Comparison of ENCODE assay signal across 9 cellular contexts in genomic region chr1:32540589-32540988, GRCh38. TPM values are rescaled to one million over a fixed set of nuclear protein-coding genes. Genes with fewer than 3 reads are reported as not detected.
DNase-seq lines count a peak whose midpoint lies in the region; ATAC-seq, FAIRE-seq and TF ChIP-seq lines count a peak whose summit lies in the region.
"Had no signal": no experiment of that assay in that cellular context is flagged by ENCODE, and none has a peak within 500 bp of the region (broad histone marks: within the 10 kb centered on the region; RNA-seq: fewer than 3 reads in every experiment).

No MANE protein-coding gene starts in this region.

- no peaks in the 10 kb centered on the region for H4K20me1 ChIP-seq in keratinocyte (ENCODE audit: control insufficient read depth, extremely low read depth, insufficient read depth, low read length)

- peaks cover 23% of the 10 kb centered on the region for H3K79me2 ChIP-seq in keratinocyte (ENCODE audit: control insufficient read depth, insufficient read depth, low read length)

- peak overlapping the region; percentile 75 for H3K9ac ChIP-seq in keratinocyte (ENCODE audit: control insufficient read depth, extremely low read depth, insufficient read depth, low read length)

- POLR2A ChIA-PET in A549 (lab: Yijun Ruan, JAX): no interaction called here

- FAIRE-seq in A549 (lab: Jason Lieb, UNC) (no peak), keratinocyte (lab: Jason Lieb, UNC) (no peak), urothelium cell line (lab: Jason Lieb, UNC) (no peak)
- FAIRE-seq: TTC549 had no signal

- peaks cover 2% of the 10 kb centered on the region for H3K9me1 ChIP-seq in keratinocyte (ENCODE audit: control insufficient read depth, extremely low read depth, insufficient read depth, low read length)

- peak overlapping the region; percentile 93 for H3K4me2 ChIP-seq in A549
- peak overlapping the region; percentile 98 for H3K4me2 ChIP-seq in keratinocyte (ENCODE audit: control insufficient read depth, extremely low read depth, insufficient read depth, low read depth, low read length)

- dilution Hi-C loops in keratinocyte (cut with MboI; ENCODE audit: extremely low pct_ligation_motif_present, low sequenced_read_pairs): no loop called here

- H3K36me3 ChIP-seq in keratinocyte (ENCODE audit: control insufficient read depth in 2 of 2, extremely low read depth in 1 of 2, insufficient read depth in 2 of 2, low read length in 2 of 2): peaks cover 0 to 4% of the 10 kb centered on the region in 2 experiments

- H3K27me3 ChIP-seq in keratinocyte (ENCODE audit: control insufficient read depth, extremely low read depth, insufficient read depth, low read length): no peaks in the 10 kb centered on the region

- peak overlapping the region; percentile 90 for H3K4me3 ChIP-seq in A549
- H3K4me3 ChIP-seq in GM12865 (ENCODE audit: low read depth, low read length): peak overlapping the region; percentile 69
- peak overlapping the region; percentile 66 for H3K4me3 ChIP-seq in WI38 (ENCODE audit: low read depth, low read length)
- H3K4me3 ChIP-seq in keratinocyte (ENCODE audit: control insufficient read depth in 2 of 3, extremely low read depth in 1 of 3, insufficient read depth in 2 of 3, low read depth in 1 of 3, low read length in 3 of 3): peak overlapping the region in 2 of 3 experiments; percentile 59 to 90

- H3K27ac ChIP-seq in A549 (peak overlapping the region; percentile 86 to 94; a peak in 5 of 6 replicates), keratinocyte (ENCODE audit: control insufficient read depth, insufficient read depth, low read length) (no peak overlapping the region)

- H2AFZ ChIP-seq in keratinocyte (ENCODE audit: control insufficient read depth, low read length): no peak overlapping the region

- TF ChIP-seq POLR2A in A549 (IDR thresholded peaks at IDR 0.05; ENCODE audit: low read length): no peak

- no peak; a peak in 2 of 6 replicates for ATAC-seq in A549

- CTCF ChIA-PET in A549 (lab: Yijun Ruan, JAX): interaction anchor here (1.4 to 2.0 kb wide), 2 partner anchors 20 to 92 kb away, joined by 4 to 6 read pairs; no protein-coding TSS in a partner anchor

- TF ChIP-seq RAD21 in A549 (conservative IDR thresholded peaks at IDR 0.05 in 1 of 2, IDR thresholded peaks at IDR 0.05 in 1 of 2): no peak

- no peak for TF ChIP-seq CTCF in A549 (IDR thresholded peaks at IDR 0.05)
- TF ChIP-seq CTCF in GM12865 (IDR thresholded peaks at IDR 0.05; ENCODE audit: insufficient read depth, low read depth, low read length, missing control alignments): no peak
- TF ChIP-seq CTCF in WI38 (IDR thresholded peaks at IDR 0.05; ENCODE audit: low read depth, low read length): no peak
- no peak for TF ChIP-seq CTCF in keratinocyte (optimal IDR thresholded peaks at IDR 0.05 in 1 of 3, IDR thresholded peaks at IDR 0.05 in 1 of 3, conservative IDR thresholded peaks at IDR 0.05 in 1 of 3; ENCODE audit: extremely low read depth in 1 of 3, insufficient read depth in 2 of 3, low read length in 3 of 3)

- H3K4me1 ChIP-seq in A549 (peaks cover 10% of the 10 kb centered on the region; the same call in 2 of the 3 replicates), keratinocyte (ENCODE audit: control insufficient read depth, extremely low read depth, insufficient read depth, low read length) (peaks cover 11% of the 10 kb centered on the region)

- DNase-seq in A549 (ENCODE audit: low read depth in 1 of 2, low spot score in 1 of 2) (peak in 1 of 2 experiments; percentile 13), GM12865 (ENCODE audit: low read depth) (no peak), keratinocyte (ENCODE audit: low read depth, low spot score) (no peak), cortex of kidney (lab: John Stamatoyannopoulos, UW) (no peak), SHP77 treated with DMSO at 0.1 percent for 48 hours (lab: John Stamatoyannopoulos, UW) (no peak), inferior parietal cortex (ENCODE audit: extremely low spot score) (no peak), urothelium cell line (ENCODE audit: low spot score) (no peak)

- H3K9me3 ChIP-seq in A549: no peaks in the 10 kb centered on the region
- no peaks in the 10 kb centered on the region for H3K9me3 ChIP-seq in keratinocyte (ENCODE audit: control insufficient read depth, low read depth, low read length)

- TF ChIP-seq EP300 in A549 (IDR thresholded peaks at IDR 0.05): no peak

- 86% methylated on average over 2 of the region's 2 CpGs for WGBS in A549 (ENCODE audit: missing lambda C conversion rate)

TF ChIP-seq in A549, 52 proteins besides CTCF, POLR2A, EP300 and RAD21:
- TF ChIP-seq ESRRA (IDR thresholded peaks at IDR 0.05; ENCODE audit: borderline replicate concordance, low read length) (no peak), PBX3 (IDR thresholded peaks at IDR 0.05) (no peak), FOSB (CRISPR knock-in tag; IDR thresholded peaks at IDR 0.05) (no peak), USF2 (IDR thresholded peaks at IDR 0.05) (no peak), RCOR1 (IDR thresholded peaks at IDR 0.05; ENCODE audit: low read depth, low read length) (no peak), RNF2 (IDR thresholded peaks at IDR 0.05; ENCODE audit: borderline replicate concordance, low read depth) (no peak), RFX5 (IDR thresholded peaks at IDR 0.05) (no peak), FOSL2 (IDR thresholded peaks at IDR 0.05) (no peak), FOSL2 (CRISPR knock-in tag; IDR thresholded peaks at IDR 0.05) (no peak), RARB (CRISPR knock-in tag; IDR thresholded peaks at IDR 0.05) (no peak), JUN (IDR thresholded peaks at IDR 0.05) (no peak), HMGXB4 (CRISPR knock-in tag; IDR thresholded peaks at IDR 0.05; ENCODE audit: borderline replicate concordance) (no peak), EHMT2 (IDR thresholded peaks at IDR 0.05; ENCODE audit: low read depth) (no peak)

RNA-seq across cellular contexts. Expression of gene ZBTB8A, which starts 1.4 kb away (rescaled TPM):
- polyA plus RNA-seq in A549 (2011; rRNA removed) (4.9 and 6.0 TPM in 2 replicates), A549 (2017; fragmentation: RNase III; extraction: RNeasy Plus Mini Kit Qiagen cat#74134 plus additional on column Dnase treatment) (2.5 to 2.7 TPM (median 2.6 TPM) in 3 replicates), keratinocyte (3.4 to 5.3 TPM (median 4.1 TPM) in 3 replicates)
- 0.75 and 1.0 TPM in 2 replicates for polyA plus RNA-seq in A549 (2012; cell fraction: cytosol; rRNA removed)
- 0.68 and 1.2 TPM in 2 replicates for polyA plus RNA-seq in A549 (2012; cell fraction: nucleus; rRNA removed)
- 2.9 and 5.2 TPM in 2 replicates for polyA minus RNA-seq in A549 (2011; rRNA and poly(A)+ RNA removed)
- polyA plus RNA-seq in keratinocyte (2011; ENCODE audit: low read depth): 2.4 TPM
- polyA plus RNA-seq in keratinocyte (2011; cell fraction: cytosol; rRNA removed): 1.9 and 4.7 TPM in 2 replicates
- polyA plus RNA-seq in keratinocyte (2011; cell fraction: nucleus; rRNA removed): 4.0 and 4.5 TPM in 2 replicates
- 1.7 and 3.3 TPM in 2 replicates for polyA plus RNA-seq in keratinocyte (2012; ENCODE audit: low replicate concordance)
- polyA minus RNA-seq in keratinocyte: 0.72 to 9.6 TPM (median 4.2 TPM) in 3 replicates
- 2.1 TPM for polyA minus RNA-seq in keratinocyte (2011; cell fraction: cytosol; rRNA and poly(A)+ RNA removed)
- 3.3 and 6.8 TPM in 2 replicates for polyA minus RNA-seq in keratinocyte (2011; cell fraction: nucleus; rRNA and poly(A)+ RNA removed)
